In genomic region chr15:77497108-77497737, GRCh38 we compare ENCODE assay signal across 8 cellular contexts.
DNase-seq lines count a peak whose midpoint lies in the region; ATAC-seq and TF ChIP-seq lines count a peak whose summit lies in the region.

No MANE protein-coding gene starts in this region.

- peak overlapping the region; percentile 65 for H3K27ac Mint-ChIP-seq in glutamatergic neuron (ENCODE audit: unreplicated experiment)

- CTCF ChIA-PET in RWPE1 (lab: Yijun Ruan, JAX), result interaction anchor here (0.6 to 2.0 kb wide), 16 partner anchors 9 to 546 kb away, joined by 3 to 14 read pairs (median 4); partner anchors contain the start of gene LINGO1

- peaks cover 7% of the 10 kb centered on the region for H3K27me3 Mint-ChIP-seq in glutamatergic neuron (ENCODE audit: unreplicated experiment)

- ATAC-seq in psoas muscle, result peak; percentile 82 to 92 (median 88)

- intact Hi-C loops in psoas muscle (cut with DNase I), result loop anchor here (1.0 to 5.0 kb wide), 5 partner anchors 45 to 390 kb away; partner anchors contain the start of genes HMG20A (in 2 of the 2) and PEAK1 (in 2 of the 2)

- H3K27ac ChIP-seq in RWPE1 (peak overlapping the region; percentile 97), psoas muscle (peak overlapping the region; percentile 79)
- no peak overlapping the region for H3K27ac ChIP-seq in effector memory CD4-positive, alpha-beta T cell (ENCODE audit: insufficient read depth, low read length, poor library complexity, severe bottlenecking)

- H3K4me3 Mint-ChIP-seq in glutamatergic neuron (ENCODE audit: unreplicated experiment), result peak overlapping the region; percentile 68

- TF ChIP-seq CTCF in RWPE1 (conservative IDR thresholded peaks at IDR 0.05; ENCODE audit: low read depth) (peak; percentile 73), glutamatergic neuron (IDR thresholded peaks at IDR 0.05; ENCODE audit: partially characterized antibody, unreplicated experiment) (no peak), psoas muscle (IDR thresholded peaks at IDR 0.05) (no peak)

- POLR2A ChIA-PET in RWPE1 (lab: Yijun Ruan, JAX; ENCODE audit: low non-redundant PET), result interaction anchor here (0.9 kb wide), 1 partner anchor 46 kb away, joined by 3 read pairs; no protein-coding TSS in a partner anchor

- 4 to 9% (median 7%) methylated on average over 7 of the region's 7 CpGs for WGBS in psoas muscle, 3 donors

- peaks cover 2% of the 10 kb centered on the region for H3K9me3 Mint-ChIP-seq in glutamatergic neuron (ENCODE audit: unreplicated experiment)

- H3K9me3 ChIP-seq in psoas muscle, result no peaks in the 10 kb centered on the region
- no peaks in the 10 kb centered on the region for H3K9me3 ChIP-seq in effector memory CD4-positive, alpha-beta T cell (ENCODE audit: control insufficient read depth, low read length)

- no peaks in the 10 kb centered on the region for H3K36me3 Mint-ChIP-seq in glutamatergic neuron (ENCODE audit: unreplicated experiment)

- H3K27me3 ChIP-seq in psoas muscle (ENCODE audit: insufficient read depth in 3 of 3, low read length in 2 of 3), result no peaks in the 10 kb centered on the region
- H3K27me3 ChIP-seq in effector memory CD4-positive, alpha-beta T cell (replicated peaks; ENCODE audit: control insufficient read depth, insufficient read depth, low read length, poor library complexity, severe bottlenecking), result no peaks in the 10 kb centered on the region

- DNase-seq in GM04503 (ENCODE audit: low read depth), result peak; percentile 39
- DNase-seq in RWPE1 (ENCODE audit: low spot score), result no peak
- DNase-seq in glutamatergic neuron, result no peak
- peak; percentile 72 to 86 for DNase-seq in psoas muscle
- no peak for DNase-seq in effector memory CD4-positive, alpha-beta T cell
- no peak for DNase-seq in SHP77 (lab: John Stamatoyannopoulos, UW)
- no peak for DNase-seq in NK-92 (lab: John Stamatoyannopoulos, UW; ENCODE audit: unreplicated experiment)
- DNase-seq in activated CD4-positive, CD25-positive, alpha-beta regulatory T cell (lab: John Stamatoyannopoulos, UW), result no peak

- peak overlapping the region; percentile 41 for H3K4me3 ChIP-seq in psoas muscle
- no peak overlapping the region for H3K4me3 ChIP-seq in effector memory CD4-positive, alpha-beta T cell (ENCODE audit: insufficient read depth, low read depth, low read length, poor library complexity, severe bottlenecking)

- H3K4me1 Mint-ChIP-seq in glutamatergic neuron (ENCODE audit: low read depth, unreplicated experiment), result peaks cover 40% of the 10 kb centered on the region

- peaks cover 26% of the 10 kb centered on the region for H3K4me1 ChIP-seq in psoas muscle
- no peaks in the 10 kb centered on the region for H3K4me1 ChIP-seq in effector memory CD4-positive, alpha-beta T cell (ENCODE audit: control insufficient read depth, insufficient read depth, low read length, poor library complexity, severe bottlenecking)

- no peaks in the 10 kb centered on the region for H3K36me3 ChIP-seq in psoas muscle (ENCODE audit: insufficient read depth in 1 of 2, low read depth in 1 of 2)
- no peaks in the 10 kb centered on the region for H3K36me3 ChIP-seq in effector memory CD4-positive, alpha-beta T cell (ENCODE audit: control insufficient read depth, insufficient read depth, low read length)

Comparison
In these comparisons a context has a peak if more than half of its experiments do, and no peak if none do; other contexts are left out.
1. DNase-seq: peak in GM04503 (single experiment) and psoas muscle (2 of 2); none in RWPE1 (single experiment), glutamatergic neuron (single experiment), effector memory CD4-positive, alpha-beta T cell (0 of 3), SHP77 (0 of 2), NK-92 (single experiment) and activated CD4-positive, CD25-positive, alpha-beta regulatory T cell (0 of 4).